In genomic region chr3:8406479-8406878, GRCh38 we compare ENCODE assay signal across 29 cellular contexts.
"Had no signal": no experiment of that assay in that cellular context is flagged by ENCODE, and none has a peak within 500 bp of the region (broad histone marks: within the 10 kb centered on the region; RNA-seq: fewer than 3 reads in every experiment).

No MANE protein-coding gene starts in this region.

- DNase-seq: stimulated activated CD4-positive, alpha-beta T cell treated with anti-CD3 and anti-CD28 coated beads, Interleukin-2, amount 100 ng/mL, for 48 hours; stimulated activated CD4-positive, alpha-beta T cell treated with anti-CD3 and anti-CD28 coated beads, Interleukin-4, amount 100 ng/mL, for 1 hour; stimulated activated CD4-positive, alpha-beta T cell treated with anti-CD3 and anti-CD28 coated beads, Interleukin-4, amount 100 ng/mL, for 24 hours; stimulated activated CD4-positive, alpha-beta T cell treated with anti-CD3 and anti-CD28 coated beads, Interleukin-4, amount 100 ng/mL, for 4 hours; stimulated activated CD8-positive, alpha-beta memory T cell treated with anti-CD3 and anti-CD28 coated beads, Interleukin-4, amount 100 ng/mL, for 48 hours; stimulated activated naive B cell treated with anti-CD40 and anti-IgM and Interleukin-4, amounts not matched to agents 10 μg/mL and 1 μg/mL and 100 μg/mL, for 72 hours; stimulated activated naive CD4-positive, alpha-beta T cell; stimulated activated naive CD4-positive, alpha-beta T cell treated with Interleukin-2 at 50 U/mL for 16 hours; stimulated activated naive CD8-positive, alpha-beta T cell treated with anti-CD3 and anti-CD28 coated beads, Interleukin-15, amount 100 ng/mL, for 72 hours; stimulated activated naive CD8-positive, alpha-beta T cell treated with anti-CD3 and anti-CD28 coated beads, Interleukin-15, Interleukin-2, amounts not matched to agents 100 U/mL and 50 U/mL, for 24 hours; stomach; substantia nigra; testis; thyroid gland; tibial artery; transverse colon; trophoblast cell; upper lobe of left lung; upper lobe of right lung; uterus had no signal

- H3K27me3 Mint-ChIP-seq: stimulated activated naive CD8-positive, alpha-beta T cell treated with anti-CD3 and anti-CD28 coated beads, Interleukin-15, amount 100 ng/mL, for 72 hours; stimulated activated naive CD8-positive, alpha-beta T cell treated with anti-CD3 and anti-CD28 coated beads, Interleukin-15, Interleukin-2, amounts not matched to agents 100 ng/mL and 50 ng/mL, for 24 hours; type B pancreatic cell had no signal

- FAIRE-seq: urothelium cell line had no signal

- H3K4me1 ChIP-seq: stomach, suprapubic skin, testis, thyroid gland, tibial artery, tibial nerve, transverse colon, upper lobe of left lung, upper lobe of right lung, uterus, vagina had no signal

- H3K4me1 Mint-ChIP-seq: stimulated activated effector memory CD8-positive, alpha-beta T cell treated with anti-CD3 and anti-CD28 coated beads, Interleukin-12 subunit alpha, Interleukin-12 subunit beta, amount 100 ng/mL, for 72 hours; stimulated activated memory B cell treated with anti-CD40 and anti-IgM and Interleukin-4, amounts not matched to agents 10 μg/mL and 1 μg/mL and 100 μg/mL, for 72 hours; stimulated activated naive B cell treated with anti-CD40 and anti-IgM and Interleukin-4, amounts not matched to agents 10 μg/mL and 1 μg/mL and 100 μg/mL, for 72 hours; stimulated activated naive CD8-positive, alpha-beta T cell treated with anti-CD3 and anti-CD28 coated beads, Interleukin-15, amount 100 ng/mL, for 72 hours had no signal

- H3K27me3 ChIP-seq: stomach, suprapubic skin, testis, thyroid gland, tibial artery, tibial nerve, transverse colon, upper lobe of left lung, upper lobe of right lung, uterus, vagina had no signal

- ATAC-seq: stimulated activated effector memory CD8-positive, alpha-beta T cell treated with anti-CD3 and anti-CD28 coated beads, Interleukin-12 subunit alpha, Interleukin-12 subunit beta, amount 100 ng/mL, for 72 hours; stimulated activated memory B cell treated with anti-CD40 and anti-IgM and Interleukin-4, amounts not matched to agents 10 μg/mL and 1 μg/mL and 100 μg/mL, for 72 hours; stimulated activated naive B cell treated with anti-CD40 and anti-IgM and Interleukin-4, amounts not matched to agents 10 μg/mL and 1 μg/mL and 100 μg/mL, for 72 hours; stimulated activated naive CD8-positive, alpha-beta T cell treated with anti-CD3 and anti-CD28 coated beads, Interleukin-15, amount 100 ng/mL, for 72 hours; stimulated activated naive CD8-positive, alpha-beta T cell treated with anti-CD3 and anti-CD28 coated beads, Interleukin-15, Interleukin-2, amounts not matched to agents 100 U/mL and 50 U/mL, for 24 hours; upper lobe of right lung had no signal

- H3K27ac Mint-ChIP-seq: stimulated activated effector memory CD8-positive, alpha-beta T cell treated with anti-CD3 and anti-CD28 coated beads, Interleukin-12 subunit alpha, Interleukin-12 subunit beta, amount 100 ng/mL, for 72 hours; stimulated activated memory B cell treated with anti-CD40 and anti-IgM and Interleukin-4, amounts not matched to agents 10 μg/mL and 1 μg/mL and 100 μg/mL, for 72 hours; stimulated activated naive B cell treated with anti-CD40 and anti-IgM and Interleukin-4, amounts not matched to agents 10 μg/mL and 1 μg/mL and 100 μg/mL, for 72 hours; stimulated activated naive CD8-positive, alpha-beta T cell treated with anti-CD3 and anti-CD28 coated beads, Interleukin-15, amount 100 ng/mL, for 72 hours; stimulated activated naive CD8-positive, alpha-beta T cell treated with anti-CD3 and anti-CD28 coated beads, Interleukin-15, Interleukin-2, amounts not matched to agents 100 ng/mL and 50 ng/mL, for 24 hours; type B pancreatic cell had no signal

- H3K9me3 ChIP-seq: testis, thyroid gland, upper lobe of right lung, vagina had no signal

- H3K4me3 Mint-ChIP-seq: stimulated activated effector memory CD8-positive, alpha-beta T cell treated with anti-CD3 and anti-CD28 coated beads, Interleukin-12 subunit alpha, Interleukin-12 subunit beta, amount 100 ng/mL, for 72 hours; stimulated activated memory B cell treated with anti-CD40 and anti-IgM and Interleukin-4, amounts not matched to agents 10 μg/mL and 1 μg/mL and 100 μg/mL, for 72 hours; stimulated activated naive B cell treated with anti-CD40 and anti-IgM and Interleukin-4, amounts not matched to agents 10 μg/mL and 1 μg/mL and 100 μg/mL, for 72 hours; stimulated activated naive CD8-positive, alpha-beta T cell treated with anti-CD3 and anti-CD28 coated beads, Interleukin-15, amount 100 ng/mL, for 72 hours; stimulated activated naive CD8-positive, alpha-beta T cell treated with anti-CD3 and anti-CD28 coated beads, Interleukin-15, Interleukin-2, amounts not matched to agents 100 ng/mL and 50 ng/mL, for 24 hours; type B pancreatic cell had no signal

- H3K36me3 Mint-ChIP-seq: stimulated activated effector memory CD8-positive, alpha-beta T cell treated with anti-CD3 and anti-CD28 coated beads, Interleukin-12 subunit alpha, Interleukin-12 subunit beta, amount 100 ng/mL, for 72 hours; stimulated activated naive B cell treated with anti-CD40 and anti-IgM and Interleukin-4, amounts not matched to agents 10 μg/mL and 1 μg/mL and 100 μg/mL, for 72 hours; type B pancreatic cell had no signal

- H3K27ac ChIP-seq: stomach, suprapubic skin, testis, thoracic aorta, thyroid gland, tibial artery, tibial nerve, transverse colon, upper lobe of left lung, upper lobe of right lung, uterus, vagina had no signal

- H3K4me3 ChIP-seq: stomach, suprapubic skin, testis, thoracic aorta, thyroid gland, tibial artery, tibial nerve, transverse colon, upper lobe of left lung, upper lobe of right lung, uterus, vagina had no signal

- H3K36me3 ChIP-seq: stomach, suprapubic skin, thoracic aorta, thyroid gland, tibial artery, tibial nerve, transverse colon, upper lobe of left lung, upper lobe of right lung, uterus, vagina had no signal
